15 cellular contexts compared by ENCODE assay signal in the genomic region with DNA sequence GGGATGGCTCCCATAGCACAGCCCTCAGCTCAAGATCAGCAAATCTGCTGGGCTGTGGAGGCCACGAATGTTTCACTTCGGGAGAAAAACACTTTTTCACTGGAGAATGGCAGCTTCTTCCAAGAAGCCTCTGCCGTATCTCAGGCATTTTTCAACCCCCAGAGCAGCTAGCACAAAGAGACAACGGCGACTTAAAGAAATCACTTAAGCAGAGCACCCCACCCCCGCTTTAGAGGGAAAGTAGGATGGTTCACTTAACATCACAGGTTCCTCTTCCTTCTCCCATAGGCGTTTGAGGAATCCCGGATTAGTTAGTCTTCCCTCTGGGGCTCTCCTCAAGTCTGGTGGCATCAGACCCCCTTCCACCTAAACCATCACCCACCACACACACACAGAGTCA. TPM values are rescaled to one million over a fixed set of nuclear protein-coding genes. Genes with fewer than 3 reads are reported as not detected.
A peak's percentile ranks its signal among the peaks of the same experiment; 100 is the strongest.
DNase-seq lines count a peak whose midpoint lies in the region; ATAC-seq, FAIRE-seq and TF ChIP-seq lines count a peak whose summit lies in the region.
"Had no signal": no experiment of that assay in that cellular context is flagged by ENCODE, and none has a peak within 500 bp of the region (broad histone marks: within the 10 kb centered on the region; RNA-seq: fewer than 3 reads in every experiment).

No MANE protein-coding gene starts in this region.

- peak overlapping the region; percentile 2; the same call in 1 of the 2 replicates for H2AFZ ChIP-seq in K562 (ENCODE audit: low read depth, low read length)
- H2AFZ ChIP-seq: GM23338 had no signal

- ATAC-seq in K562 = no peak
- ATAC-seq: A549, GM12878, GM23338 had no signal

- H3K27me3 ChIP-seq in K562 (ENCODE audit: control insufficient read depth in 2 of 2, insufficient read depth in 2 of 2, low read length in 2 of 2) = no peaks in the 10 kb centered on the region

- DNase-seq in HFFc6 (no peak), K562 (ENCODE audit: extremely low read depth in 1 of 4, low spot score in 3 of 4) (no peak), neural crest cell (ENCODE audit: low read depth, low spot score) (no peak), type B pancreatic cell (ENCODE audit: extremely low spot score, unreplicated experiment) (no peak), NCI-H1092 (lab: John Stamatoyannopoulos, UW) (no peak), middle frontal gyrus (ENCODE audit: extremely low spot score, low spot score) (no peak)
- no peak for DNase-seq in activated CD4-positive, alpha-beta T cell treated with anti-CD3 and anti-CD28 coated beads, Interleukin-2, amount 10 ng/mL, durations not matched to agents 24 days and 14 days
- DNase-seq: DMS 273 treated with DMSO at 0.1 percent for 48 hours, H7 had no signal

- no peak for FAIRE-seq in K562 (lab: Jason Lieb, UNC)
- FAIRE-seq: A549, GM12878, GM18507 had no signal

- TF ChIP-seq EP300 in K562 (IDR thresholded peaks at IDR 0.05; ENCODE audit: low read length) = no peak

- no peaks in the 10 kb centered on the region for H3K9me1 ChIP-seq in K562 (ENCODE audit: control insufficient read depth, insufficient read depth, low read length)

- H3K27ac Mint-ChIP-seq in HFFc6 (peak overlapping the region; percentile 0; the same call in 1 of the 2 replicates), neural crest cell (ENCODE audit: unreplicated experiment) (peak overlapping the region; percentile 43), type B pancreatic cell (peak overlapping the region; percentile 29)
- H3K27ac Mint-ChIP-seq in activated CD4-positive, alpha-beta T cell treated with anti-CD3 and anti-CD28 coated beads, Interleukin-2, amount 10 ng/mL, durations not matched to agents 24 days and 14 days = no peak overlapping the region
- H3K27ac Mint-ChIP-seq: GM23338 had no signal

- BruUV-seq in K562 (replicated peaks; lab: Mats Ljungman, UMichigan) = no TSS peak

- no peaks in the 10 kb centered on the region for H3K9me3 ChIP-seq in K562 (replicated peaks; ENCODE audit: control insufficient read depth, insufficient read depth, low read depth, low read length)
- H3K9me3 ChIP-seq: A549 had no signal

- TF ChIP-seq CTCF in HFFc6 (IDR thresholded peaks at IDR 0.05) = no peak
- TF ChIP-seq CTCF in K562 (IDR thresholded peaks at IDR 0.05 in 2 of 3, conservative IDR thresholded peaks at IDR 0.05 in 1 of 3; ENCODE audit: insufficient read depth in 2 of 3, low read depth in 1 of 3, low read length in 3 of 3) = no peak
- no peak for TF ChIP-seq CTCF in neural crest cell (conservative IDR thresholded peaks at IDR 0.05)
- TF ChIP-seq CTCF in type B pancreatic cell (conservative IDR thresholded peaks at IDR 0.05) = no peak

- WGBS in K562 (ENCODE audit: insufficient coverage, low coverage, missing lambda C conversion rate) = 32% methylated on average over 7 of the region's 8 CpGs

- H3K4me1 ChIP-seq in K562 (replicated peaks in 1 of 2; ENCODE audit: control insufficient read depth in 2 of 2, insufficient read depth in 2 of 2, low read length in 2 of 2) = peaks cover 12 to 41% of the 10 kb centered on the region in 2 experiments
- H3K4me1 ChIP-seq: A549 had no signal

- H3K9me3 Mint-ChIP-seq in HFFc6 (no peaks in the 10 kb centered on the region; the same call in 1 of the 2 replicates), neural crest cell (no peaks in the 10 kb centered on the region), type B pancreatic cell (no peaks in the 10 kb centered on the region)
- no peaks in the 10 kb centered on the region for H3K9me3 Mint-ChIP-seq in activated CD4-positive, alpha-beta T cell treated with anti-CD3 and anti-CD28 coated beads, Interleukin-2, amount 10 ng/mL, durations not matched to agents 24 days and 14 days
- H3K9me3 Mint-ChIP-seq: GM23338, IgD-negative memory B cell had no signal

- H3K9ac ChIP-seq in K562 (ENCODE audit: insufficient read depth in 1 of 2, low read depth in 2 of 2, low read length in 2 of 2) = peak overlapping the region in 1 of 2 experiments; percentile 6; a peak in 1 of 4 replicates

- no peaks in the 10 kb centered on the region for H4K20me1 ChIP-seq in K562 (replicated peaks; ENCODE audit: control insufficient read depth, insufficient read depth, low read length)

- H3K4me2 ChIP-seq in K562 (ENCODE audit: insufficient read depth, low read length) = no peak overlapping the region; the same call in 1 of the 2 replicates
- H3K4me2 ChIP-seq: A549, GM23338 had no signal

- intact Hi-C loops in K562 (cut with micrococcal nuclease) = no loop called here
- intact Hi-C loops in activated CD4-positive, alpha-beta T cell treated with anti-CD3 and anti-CD28 coated beads, Interleukin-2, amount 10 ng/mL, durations not matched to agents 24 days and 14 days (cut with micrococcal nuclease) = no loop called here

- 0 out of 3 replicates have a peak, but pooled peaks cover 2% of the 10 kb centered on the region for H3K36me3 ChIP-seq in K562 (ENCODE audit: control insufficient read depth, insufficient read depth, low read length)

- in situ Hi-C loops in K562 (cut with MboI) = loop anchor here (25.0 kb wide), 1 partner anchor 731 kb away; no protein-coding TSS in a partner anchor

- H3K36me3 Mint-ChIP-seq in HFFc6 (ENCODE audit: low read depth) = peaks cover 46% of the 10 kb centered on the region
- peaks cover 4% of the 10 kb centered on the region for H3K36me3 Mint-ChIP-seq in neural crest cell (ENCODE audit: low read depth)
- peaks cover 16% of the 10 kb centered on the region for H3K36me3 Mint-ChIP-seq in type B pancreatic cell
- no peaks in the 10 kb centered on the region for H3K36me3 Mint-ChIP-seq in activated CD4-positive, alpha-beta T cell treated with anti-CD3 and anti-CD28 coated beads, Interleukin-2, amount 10 ng/mL, durations not matched to agents 24 days and 14 days (ENCODE audit: low read depth)
- H3K36me3 Mint-ChIP-seq: IgD-negative memory B cell had no signal

- POLR2A ChIA-PET in K562 (lab: Yijun Ruan, JAX) = interaction anchor here (0.6 to 1.5 kb wide), 6 partner anchors 11 to 429 kb away, joined by 3 to 4 read pairs (median 3); no protein-coding TSS in a partner anchor

- CTCF ChIA-PET in K562 (lab: Yijun Ruan, JAX; ENCODE audit: low intra/inter-chr PET ratio) = no interaction called here

- TF ChIP-seq RAD21 in K562 (CRISPR knock-in tag; conservative IDR thresholded peaks at IDR 0.05 in 1 of 2, IDR thresholded peaks at IDR 0.05 in 1 of 2) = no peak

- H3K4me3 ChIP-seq in K562 = no peak overlapping the region
- H3K4me3 ChIP-seq: A549, GM12878, GM23338 had no signal

- no peak for TF ChIP-seq POLR2A in K562 (conservative IDR thresholded peaks at IDR 0.05)

- 0 out of 3 replicates have a peak overlapping the region, but pooled peaks have one; percentile 14 for H3K27ac ChIP-seq in K562 (ENCODE audit: extremely low read depth, low read depth, low read length)
- H3K27ac ChIP-seq: A549 had no signal

- H3K4me3 Mint-ChIP-seq in HFFc6 (no peak overlapping the region), neural crest cell (no peak overlapping the region), type B pancreatic cell (no peak overlapping the region)
- no peak overlapping the region for H3K4me3 Mint-ChIP-seq in activated CD4-positive, alpha-beta T cell treated with anti-CD3 and anti-CD28 coated beads, Interleukin-2, amount 10 ng/mL, durations not matched to agents 24 days and 14 days
- H3K4me3 Mint-ChIP-seq: GM23338, IgD-negative memory B cell had no signal

- H3K27me3 Mint-ChIP-seq in HFFc6 (ENCODE audit: insufficient read depth) (peaks cover 14% of the 10 kb centered on the region), neural crest cell (ENCODE audit: low read depth) (no peaks in the 10 kb centered on the region), type B pancreatic cell (no peaks in the 10 kb centered on the region)
- H3K27me3 Mint-ChIP-seq in activated CD4-positive, alpha-beta T cell treated with anti-CD3 and anti-CD28 coated beads, Interleukin-2, amount 10 ng/mL, durations not matched to agents 24 days and 14 days = peaks cover 14% of the 10 kb centered on the region
- H3K27me3 Mint-ChIP-seq: IgD-negative memory B cell had no signal

- no peaks in the 10 kb centered on the region for H3K4me1 Mint-ChIP-seq in HFFc6 (ENCODE audit: low read depth)
- no peaks in the 10 kb centered on the region for H3K4me1 Mint-ChIP-seq in neural crest cell
- H3K4me1 Mint-ChIP-seq in type B pancreatic cell (ENCODE audit: unreplicated experiment) = no peaks in the 10 kb centered on the region
- H3K4me1 Mint-ChIP-seq in activated CD4-positive, alpha-beta T cell treated with anti-CD3 and anti-CD28 coated beads, Interleukin-2, amount 10 ng/mL, durations not matched to agents 24 days and 14 days = peaks cover 16% of the 10 kb centered on the region
- H3K4me1 Mint-ChIP-seq: IgD-negative memory B cell had no signal

- no peaks in the 10 kb centered on the region for H3K79me2 ChIP-seq in K562 (ENCODE audit: control insufficient read depth, insufficient read depth, low read length)

RNA-seq across cellular contexts. Expression of gene CYB561, which starts 27.6 kb away (rescaled TPM):
- 10 to 100 TPM in 4 of 6 experiments, 1 to 10 TPM in 2; 5.5 to 21.4 (median 15.9) TPM for total RNA-seq in HFFc6 (2021; fragmentation: NEBNext Ultra II Directional; extraction: Animal tissue kit (Norgen Biotek cat#: 25700))
- 16.5 and 48.0 TPM in 2 replicates for total RNA-seq in K562 (2011; cell fraction: chromatin; rRNA removed; ENCODE audit: low replicate concordance)
- total RNA-seq in K562 (2011; cell fraction: nucleolus; rRNA removed) = 47.9 and 50.5 TPM in 2 replicates
- total RNA-seq in K562 (2011; cell fraction: nucleoplasm; rRNA removed) = 29.9 and 34.5 TPM in 2 replicates
- 21.0 and 25.8 TPM in 2 replicates for total RNA-seq in K562 (2014; rRNA removed)
- total RNA-seq in K562 (2014; rRNA removed; fragmentation: Illumina TruSeq; extraction: Trizol) = 11.9 and 12.8 TPM in 2 replicates
- total RNA-seq in K562 (2015; rRNA removed; fragmentation: Illumina TruSeq; extraction: Trizol) = 15.8 and 17.4 TPM in 2 replicates
- 26.3 and 30.8 TPM in 2 replicates for total RNA-seq in K562 (2021)
- polyA plus RNA-seq in K562 (2011; rRNA removed) = 15.0 and 16.5 TPM in 2 replicates
- polyA plus RNA-seq in K562 (2011; cell fraction: cytosol; rRNA removed) = 16.0 and 38.6 TPM in 2 replicates
- polyA plus RNA-seq in K562 (2011; cell fraction: nucleus; rRNA removed) = 19.6 and 33.1 TPM in 2 replicates
- polyA plus RNA-seq in K562 (2012) = 26.4 and 40.7 TPM in 2 replicates
- 21.6 and 25.2 TPM in 2 replicates for polyA plus RNA-seq in K562 (2014; fragmentation: Illumina TruSeq; extraction: Trizol)
- 1 to 10 TPM; 4.0 to 4.9 TPM for polyA plus RNA-seq in K562 (2014; fragmentation: Nextera tagmentation; extraction: Ambion mirVana)
- 27.9 and 31.3 TPM in 2 replicates for polyA plus RNA-seq in K562 (2014; rRNA removed)
- polyA minus RNA-seq in K562 (2011; rRNA and poly(A)+ RNA removed) = 7.6 and 10.9 TPM in 2 replicates
- polyA minus RNA-seq in K562 (2011; cell fraction: cytosol; rRNA and poly(A)+ RNA removed) = 16.5 and 26.0 TPM in 2 replicates
- polyA minus RNA-seq in K562 (2011; cell fraction: nucleus; rRNA and poly(A)+ RNA removed) = 15.5 and 21.2 TPM in 2 replicates
- total RNA-seq in neural crest cell = 10.5 and 12.2 TPM in 2 replicates
- 34.5 and 85.1 TPM in 2 replicates for total RNA-seq in type B pancreatic cell (ENCODE audit: low replicate concordance)
- 1.7 and 2.0 TPM in 2 replicates for total RNA-seq in activated CD4-positive, alpha-beta T cell treated with anti-CD3 and anti-CD28 coated beads, Interleukin-2, amount 10 ng/mL, durations not matched to agents 24 days and 14 days

RNA-seq across cellular contexts. Expression of gene ACE, which starts 58.3 kb away (rescaled TPM):
- 1 to 10 TPM; 1.6 to 2.1 (median 1.7) TPM for total RNA-seq in HFFc6 (2021; fragmentation: NEBNext Ultra II Directional; extraction: Animal tissue kit (Norgen Biotek cat#: 25700))
- total RNA-seq in K562 (2011; cell fraction: chromatin; rRNA removed; ENCODE audit: low replicate concordance) = 7.6 and 13.1 TPM in 2 replicates
- total RNA-seq in K562 (2011; cell fraction: nucleolus; rRNA removed) = 8.2 and 9.7 TPM in 2 replicates
- 6.2 and 6.5 TPM in 2 replicates for total RNA-seq in K562 (2011; cell fraction: nucleoplasm; rRNA removed)
- 0.61 and 2.5 TPM in 2 replicates for total RNA-seq in K562 (2014; rRNA removed)
- 0.18 and 0.29 TPM in 2 replicates for total RNA-seq in K562 (2014; rRNA removed; fragmentation: Illumina TruSeq; extraction: Trizol)
- total RNA-seq in K562 (2015; rRNA removed; fragmentation: Illumina TruSeq; extraction: Trizol) = 0.34 and 0.54 TPM in 2 replicates
- 1.6 and 1.8 TPM in 2 replicates for total RNA-seq in K562 (2021)
- polyA plus RNA-seq in K562 (2011; rRNA removed) = 0.22 and 0.29 TPM in 2 replicates
- 0.63 and 1.3 TPM in 2 replicates for polyA plus RNA-seq in K562 (2011; cell fraction: cytosol; rRNA removed)
- 0.95 and 3.8 TPM in 2 replicates for polyA plus RNA-seq in K562 (2011; cell fraction: nucleus; rRNA removed)
- polyA plus RNA-seq in K562 (2012) = 1.7 and 2.6 TPM in 2 replicates
- 0.39 and 0.53 TPM in 2 replicates for polyA plus RNA-seq in K562 (2014; fragmentation: Illumina TruSeq; extraction: Trizol)
- polyA plus RNA-seq in K562 (2014; fragmentation: Nextera tagmentation; extraction: Ambion mirVana) = under 1 TPM in 1 of 2 experiments, not detected in 1; 0.07 TPM
- 0.71 and 1.7 TPM in 2 replicates for polyA plus RNA-seq in K562 (2014; rRNA removed)
- polyA minus RNA-seq in K562 (2011; rRNA and poly(A)+ RNA removed) = 0.21 and 0.95 TPM in 2 replicates
- 1.2 TPM in 2 replicates for polyA minus RNA-seq in K562 (2011; cell fraction: cytosol; rRNA and poly(A)+ RNA removed)
- polyA minus RNA-seq in K562 (2011; cell fraction: nucleus; rRNA and poly(A)+ RNA removed) = 1.7 and 3.2 TPM in 2 replicates
- 0.42 and 0.61 TPM in 2 replicates for total RNA-seq in neural crest cell
- 3.6 and 9.1 TPM in 2 replicates for total RNA-seq in type B pancreatic cell (ENCODE audit: low replicate concordance)
- total RNA-seq in activated CD4-positive, alpha-beta T cell treated with anti-CD3 and anti-CD28 coated beads, Interleukin-2, amount 10 ng/mL, durations not matched to agents 24 days and 14 days = 0.26 TPM in 1 of 2 replicates, not detected in the other
- total RNA-seq: HT1080 had no signal
- polyA plus RNA-seq: GM12878 had no signal
